18 cellular contexts compared by ENCODE assay signal in genomic region chr1:212633144-212633543, GRCh38.
"Had no signal": no experiment of that assay in that cellular context is flagged by ENCODE, and none has a peak within 500 bp of the region (broad histone marks: within the 10 kb centered on the region; RNA-seq: fewer than 3 reads in every experiment).

No MANE protein-coding gene starts in this region.

- H3K36me3 ChIP-seq: adrenal gland, heart right ventricle, prostate gland, right atrium auricular region, thyroid gland had no signal

- H3K4me1 ChIP-seq: prostate gland had no signal

- ATAC-seq: activated naive CD4-positive, alpha-beta T cell treated with anti-CD3 and anti-CD28 coated beads, Interleukin-2, amount 50 U/mL, for 72 hours; heart right ventricle; naive thymus-derived CD8-positive, alpha-beta T cell had no signal

- DNase-seq: activated CD4-positive, CD25-positive, alpha-beta regulatory T cell treated with anti-CD3 and anti-CD28 coated beads, Interleukin-2, amount 50 U/mL, for 72 hours; activated CD8-positive, alpha-beta memory T cell treated with anti-CD3 and anti-CD28 coated beads for 24 hours; activated gamma-delta T cell treated with Interleukin-2 at 50 U/mL for 16 hours; adrenal gland; cerebellar nuclear complex; cortex of kidney; heart right ventricle; immature natural killer cell; mesendoderm; naive thymus-derived CD8-positive, alpha-beta T cell; stimulated activated CD4-positive, alpha-beta T cell treated with anti-CD3 and anti-CD28 coated beads, Interleukin-12 subunit alpha, Interleukin-12 subunit beta, amount 100 ng/mL, for 4 hours; stimulated activated CD4-positive, alpha-beta T cell treated with anti-CD3 and anti-CD28 coated beads, Interleukin-1b, Interleukin-23, amount 100 ng/mL, for 48 hours; stimulated activated CD8-positive, alpha-beta memory T cell treated with anti-CD3 and anti-CD28 coated beads, Interleukin-4, amount 100 ng/mL, for 48 hours; stimulated activated naive CD4-positive, alpha-beta T cell treated with Interleukin-2 at 50 U/mL for 16 hours; thyroid gland had no signal

- H3K9me3 ChIP-seq: adrenal gland, prostate gland, right atrium auricular region, thyroid gland had no signal

- H3K27me3 ChIP-seq: adrenal gland, heart right ventricle, right atrium auricular region, thyroid gland had no signal

- H3K27ac ChIP-seq: adrenal gland, heart right ventricle, prostate gland, right atrium auricular region, thyroid gland had no signal

- H3K4me3 ChIP-seq: adrenal gland, heart right ventricle, prostate gland, right atrium auricular region, thyroid gland had no signal
